Comparison of ENCODE assay signal across 12 cellular contexts in genomic region chr18:55097406-55098170, GRCh38.
DNase-seq lines count a peak whose midpoint lies in the region; ATAC-seq and TF ChIP-seq lines count a peak whose summit lies in the region.
"Had no signal": no experiment of that assay in that cellular context is flagged by ENCODE, and none has a peak within 500 bp of the region (broad histone marks: within the 10 kb centered on the region; RNA-seq: fewer than 3 reads in every experiment).

No MANE protein-coding gene starts in this region.

- H3K9me3 ChIP-seq in A673 (ENCODE audit: low read depth, low read length, poor library complexity, severe bottlenecking) (no peaks in the 10 kb centered on the region), SK-N-SH (no peaks in the 10 kb centered on the region), testis (no peaks in the 10 kb centered on the region)

- no peak overlapping the region for H3K27ac ChIP-seq in A673 (ENCODE audit: low read depth, low read length, poor library complexity, severe bottlenecking)
- peak overlapping the region in 1 of 2 experiments; percentile 58; a peak in 2 of 4 replicates for H3K27ac ChIP-seq in SK-N-SH (ENCODE audit: low read depth in 2 of 2, low read length in 1 of 2)
- H3K27ac ChIP-seq in testis, result no peak overlapping the region

- H3K9me2 ChIP-seq in SK-N-SH, result no peaks in the 10 kb centered on the region

- no peak overlapping the region for H2AFZ ChIP-seq in SK-N-SH (ENCODE audit: low read depth)

- no peak overlapping the region for H3K9ac ChIP-seq in SK-N-SH

- intact Hi-C loops in A673 (cut with micrococcal nuclease; ENCODE audit: unreplicated experiment), result loop anchor here (10.0 kb wide), 1 partner anchor 757 kb away; no protein-coding TSS in a partner anchor
- intact Hi-C loops in left colon (cut with DNase I, micrococcal nuclease), result no loop called here
- intact Hi-C loops in testis (cut with DNase I; ENCODE audit: low total_unique reads), result no loop called here

- TF ChIP-seq CTCF in A673 (conservative IDR thresholded peaks at IDR 0.05; ENCODE audit: low read depth, low read length), result no peak
- no peak for TF ChIP-seq CTCF in SK-N-SH (IDR thresholded peaks at IDR 0.05)
- TF ChIP-seq CTCF in testis (IDR thresholded peaks at IDR 0.05), result no peak

- WGBS in SK-N-SH (ENCODE audit: low lambda C conversion rate), result 82% methylated on average over 11 of the region's 11 CpGs
- WGBS in testis, 2 donors, result 76 to 79% methylated on average over 11 of the region's 11 CpGs

- H3K27me3 ChIP-seq in A673 (replicated peaks; ENCODE audit: insufficient read depth, low read depth, low read length, poor library complexity) (peaks cover 26% of the 10 kb centered on the region), SK-N-SH (ENCODE audit: insufficient read depth) (no peaks in the 10 kb centered on the region), testis (no peaks in the 10 kb centered on the region)

- no peaks in the 10 kb centered on the region for H4K20me1 ChIP-seq in SK-N-SH (ENCODE audit: insufficient read depth)

- 0 out of 2 replicates have a peak overlapping the region, but pooled peaks have one; percentile 4 for H3K4me2 ChIP-seq in SK-N-SH

- H3K4me1 ChIP-seq in A673 (ENCODE audit: insufficient read depth, low read length, poor library complexity, severe bottlenecking), result peaks cover 9% of the 10 kb centered on the region
- H3K4me1 ChIP-seq in SK-N-SH (ENCODE audit: control insufficient read depth in 1 of 2, insufficient read depth in 2 of 2, low read depth in 1 of 2, low read length in 1 of 2), result peaks cover 15 to 35% of the 10 kb centered on the region in 2 experiments; a peak in 3 of 4 replicates
- H3K4me1 ChIP-seq in testis, result no peaks in the 10 kb centered on the region

- DNase-seq in A673 (ENCODE audit: low spot score) (peak; percentile 9), HuH-7 (ENCODE audit: low spot score) (peak; percentile 21), SK-N-SH (no peak), left colon (no peak), NOMO-1 treated with DMSO at 0.1 percent for 48 hours (lab: John Stamatoyannopoulos, UW; ENCODE audit: unreplicated experiment) (no peak), testis (no peak)
- DNase-seq in effector CD8-positive, alpha-beta T cell (lab: John Stamatoyannopoulos, UW), result no peak
- DNase-seq: activated CD4-positive, alpha-beta T cell treated with anti-CD3 and anti-CD28 coated beads for 1 hour; activated naive CD8-positive, alpha-beta T cell treated with anti-CD3 and anti-CD28 coated beads for 36 hours; Karpas-422 had no signal

- TF ChIP-seq RAD21 in SK-N-SH (IDR thresholded peaks at IDR 0.05; ENCODE audit: low read length), result no peak

- BruUV-seq in A673 (replicated peaks; lab: Mats Ljungman, UMichigan), result no TSS peak

- no peaks in the 10 kb centered on the region for H3K79me2 ChIP-seq in SK-N-SH (ENCODE audit: insufficient read depth)

- POLR2A ChIA-PET in A673 (lab: Charles Lee; ENCODE audit: low non-redundant PET) (no interaction called here), SK-N-SH (lab: Yijun Ruan, JAX) (interaction anchor here (0.8 kb wide), 1 partner anchor 143 kb away, joined by 3 read pairs; no protein-coding TSS in a partner anchor)

- TF ChIP-seq EP300 in SK-N-SH (IDR thresholded peaks at IDR 0.05; ENCODE audit: borderline replicate concordance in 1 of 2, low read depth in 1 of 2, low read length in 1 of 2), result no peak

- CTCF ChIA-PET in A673 (lab: Charles Lee), result no interaction called here
- CTCF ChIA-PET in SK-N-SH (lab: Yijun Ruan, JAX), result interaction anchor here (1.7 kb wide), 2 partner anchors 12 to 204 kb away, joined by 5 read pairs; no protein-coding TSS in a partner anchor

- peak; percentile 46 for ATAC-seq in left colon
- no peak for ATAC-seq in HG02970 (IDR thresholded peaks at IDR 0.05; ENCODE audit: low FRiP score, unreplicated experiment)
- ATAC-seq: Panc1 had no signal

- H3K4me3 ChIP-seq in A673 (ENCODE audit: low read depth, low read length, poor library complexity, severe bottlenecking) (no peak overlapping the region), SK-N-SH (ENCODE audit: low read depth in 2 of 2, low read length in 1 of 2) (no peak overlapping the region), testis (no peak overlapping the region)

- peaks cover 12% of the 10 kb centered on the region for H3F3A ChIP-seq in SK-N-SH (replicated peaks; ENCODE audit: insufficient read depth)

- H3K36me3 ChIP-seq in A673 (ENCODE audit: insufficient read depth, low read length, poor library complexity, severe bottlenecking) (no peaks in the 10 kb centered on the region), SK-N-SH (replicated peaks in 1 of 2; ENCODE audit: control insufficient read depth in 1 of 2, insufficient read depth in 2 of 2, low read length in 1 of 2) (no peaks in the 10 kb centered on the region), testis (ENCODE audit: low read depth, missing control alignments) (no peaks in the 10 kb centered on the region)

- no peak for TF ChIP-seq POLR2A in testis (IDR thresholded peaks at IDR 0.05)

TF ChIP-seq in SK-N-SH, 30 proteins besides CTCF, POLR2A, EP300 and RAD21:
- TF ChIP-seq JUND (IDR thresholded peaks at IDR 0.05) (no peak), NRF1 (IDR thresholded peaks at IDR 0.05; ENCODE audit: low read depth, low read length) (no peak), PBX3 (IDR thresholded peaks at IDR 0.05) (peak; percentile 58), TCF12 (IDR thresholded peaks at IDR 0.05) (0 out of 2 replicates have a peak, but pooled peaks have one; percentile 0)

Comparison
In these comparisons a context has a peak if more than half of its experiments do, and no peak if none do; other contexts are left out.
1. DNase-seq: peak in A673 (single experiment) and HuH-7 (single experiment); none in SK-N-SH (single experiment), left colon (0 of 2), effector CD8-positive, alpha-beta T cell (single experiment), NOMO-1 treated with DMSO at 0.1 percent for 48 hours (single experiment) and testis (single experiment).